In genomic region chr3:15861163-15861562, GRCh38 we compare ENCODE assay signal across 10 cellular contexts.
DNase-seq lines count a peak whose midpoint lies in the region; ATAC-seq, FAIRE-seq and TF ChIP-seq lines count a peak whose summit lies in the region.
"Had no signal": no experiment of that assay in that cellular context is flagged by ENCODE, and none has a peak within 500 bp of the region (broad histone marks: within the 10 kb centered on the region; RNA-seq: fewer than 3 reads in every experiment).

No MANE protein-coding gene starts in this region.

- 77 to 85% methylated on average over 4 of the region's 4 CpGs for WGBS in GM23248 (ENCODE audit: low coverage in 1 of 2, low lambda C conversion rate in 2 of 2, missing lambda C conversion rate in 2 of 2), 2 experiments
- 56% methylated on average over 4 of the region's 4 CpGs for WGBS in hepatocyte (ENCODE audit: low lambda C conversion rate, missing lambda C conversion rate)

- H3K4me1 ChIP-seq in GM23248 (ENCODE audit: insufficient read depth): peaks cover 6% of the 10 kb centered on the region; the same call in 1 of the 2 replicates
- no peaks in the 10 kb centered on the region for H3K4me1 ChIP-seq in hepatocyte (ENCODE audit: insufficient read depth)

- CTCF ChIA-PET in WTC11 (lab: Charles Lee): interaction anchor here (0.7 to 1.6 kb wide), 2 partner anchors 113 to 1476 kb away, joined by 3 read pairs; no protein-coding TSS in a partner anchor

- H3K4me3 Mint-ChIP-seq in WTC11: peak overlapping the region; percentile 80

- in situ Hi-C loops in ACHN (cut with HindIII; ENCODE audit: low pct_ligation_motif_present, low pct_unique_long_range_greater_than_20kb, low sequenced_read_pairs): no loop called here
- in situ Hi-C loops in GM23248 (cut with MboI): no loop called here

- peak overlapping the region; percentile 92 for H3K4me2 ChIP-seq in GM23248 (ENCODE audit: unreplicated experiment)
- H3K4me2 ChIP-seq in hepatocyte: peak overlapping the region; percentile 84

- H3K27me3 ChIP-seq in GM23248 (replicated peaks; ENCODE audit: insufficient read depth) (no peaks in the 10 kb centered on the region), hepatocyte (no peaks in the 10 kb centered on the region)

- no peak for TF ChIP-seq CTCF in WTC11 (IDR thresholded peaks at IDR 0.05)
- TF ChIP-seq CTCF in hepatocyte (IDR thresholded peaks at IDR 0.05; ENCODE audit: poor library complexity): no peak

- FAIRE-seq in frontal cortex (lab: Jason Lieb, UNC): no peak
- FAIRE-seq: small intestine had no signal

- H3K9me3 Mint-ChIP-seq in WTC11: peaks cover 7% of the 10 kb centered on the region; the same call in 1 of the 2 replicates

- H3K27me3 Mint-ChIP-seq in WTC11 (ENCODE audit: low read depth): no peaks in the 10 kb centered on the region; the same call in 1 of the 2 replicates

- H3K9me3 ChIP-seq in GM23248 (ENCODE audit: low read depth) (no peaks in the 10 kb centered on the region), hepatocyte (ENCODE audit: low read depth) (no peaks in the 10 kb centered on the region)

- ATAC-seq in WTC11 (no peak), GM19397 (IDR thresholded peaks at IDR 0.05; ENCODE audit: unreplicated experiment) (no peak), GM18907 (IDR thresholded peaks at IDR 0.05; ENCODE audit: unreplicated experiment) (no peak)

- POLR2A ChIA-PET in WTC11 (lab: Charles Lee): interaction anchor here (0.5 to 1.5 kb wide), 2 partner anchors 33 to 221 kb away, joined by 5 to 6 read pairs; no protein-coding TSS in a partner anchor

- H3K79me2 ChIP-seq in GM23248 (ENCODE audit: insufficient read depth): peaks cover 29% of the 10 kb centered on the region
- peaks cover 23% of the 10 kb centered on the region for H3K79me2 ChIP-seq in hepatocyte

- no peaks in the 10 kb centered on the region for H3K9me2 ChIP-seq in GM23248 (ENCODE audit: insufficient read depth)
- H3K9me2 ChIP-seq in hepatocyte (replicated peaks; ENCODE audit: insufficient read depth): no peaks in the 10 kb centered on the region

- DNase-seq in ACHN (peak; percentile 8), GM23248 (no peak), WTC11 (ENCODE audit: low spot score) (no peak), hepatocyte (ENCODE audit: low spot score) (no peak), frontal cortex (ENCODE audit: low spot score in 2 of 2) (no peak), NK-92 (lab: John Stamatoyannopoulos, UW; ENCODE audit: unreplicated experiment) (no peak)
- DNase-seq: NCI-H345 had no signal

- H3K4me3 ChIP-seq in GM23248 (peak overlapping the region; percentile 98), hepatocyte (no peak overlapping the region)

- no peak overlapping the region for H3K27ac Mint-ChIP-seq in WTC11

- peak overlapping the region; percentile 90 for H2AFZ ChIP-seq in GM23248
- H2AFZ ChIP-seq in hepatocyte: peak overlapping the region; percentile 65

- peaks cover 32% of the 10 kb centered on the region for H3K4me1 Mint-ChIP-seq in WTC11

- 0 out of 2 replicates have a peak, but pooled peaks cover 11% of the 10 kb centered on the region for H3F3A ChIP-seq in GM23248 (ENCODE audit: insufficient read depth)

- H3K36me3 ChIP-seq in GM23248 (ENCODE audit: low read depth): no peaks in the 10 kb centered on the region
- no peaks in the 10 kb centered on the region for H3K36me3 ChIP-seq in hepatocyte (replicated peaks; ENCODE audit: insufficient read depth, low read depth)

- no peaks in the 10 kb centered on the region for H4K20me1 ChIP-seq in GM23248 (ENCODE audit: insufficient read depth)
- H4K20me1 ChIP-seq in hepatocyte (ENCODE audit: insufficient read depth, poor library complexity, severe bottlenecking): peaks cover 4% of the 10 kb centered on the region

- peak overlapping the region; percentile 80; the same call in 1 of the 2 replicates for H3K9ac ChIP-seq in GM23248

- H3K36me3 Mint-ChIP-seq in WTC11: peaks cover 7% of the 10 kb centered on the region

- H3K27ac ChIP-seq in GM23248: no peak overlapping the region
- no peak overlapping the region for H3K27ac ChIP-seq in hepatocyte

TF ChIP-seq in WTC11, 78 proteins besides CTCF, POLR2A, EP300 and RAD21:
- TF ChIP-seq ZNF425 (CRISPR knock-in tag; conservative IDR thresholded peaks at IDR 0.05): no peak
- no peak for TF ChIP-seq MYBL2 (CRISPR knock-in tag; IDR thresholded peaks at IDR 0.05)
- no peak for TF ChIP-seq SOX15 (CRISPR knock-in tag; IDR thresholded peaks at IDR 0.05)
- no peak for TF ChIP-seq IRF2 (CRISPR knock-in tag; IDR thresholded peaks at IDR 0.05; ENCODE audit: borderline replicate concordance, low read depth)
- TF ChIP-seq ERG (CRISPR knock-in tag; IDR thresholded peaks at IDR 0.05): no peak
- TF ChIP-seq JAZF1 (CRISPR knock-in tag; IDR thresholded peaks at IDR 0.05): no peak
- TF ChIP-seq, protein P1, sequence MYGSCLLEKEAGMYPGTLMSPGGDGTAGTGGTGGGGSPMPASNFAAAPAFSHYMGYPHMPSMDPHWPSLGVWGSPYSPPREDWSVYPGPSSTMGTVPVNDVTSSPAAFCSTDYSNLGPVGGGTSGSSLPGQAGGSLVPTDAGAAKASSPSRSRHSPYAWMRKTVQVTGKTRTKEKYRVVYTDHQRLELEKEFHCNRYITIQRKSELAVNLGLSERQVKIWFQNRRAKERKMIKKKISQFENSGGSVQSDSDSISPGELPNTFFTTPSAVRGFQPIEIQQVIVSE (CRISPR knock-in tag; IDR thresholded peaks at IDR 0.05; ENCODE audit: borderline replicate concordance): no peak
- TF ChIP-seq ZNF138 (CRISPR knock-in tag; conservative IDR thresholded peaks at IDR 0.05): no peak
- no peak for TF ChIP-seq NFE2L1 (CRISPR knock-in tag; IDR thresholded peaks at IDR 0.05)
- TF ChIP-seq, protein P2, sequence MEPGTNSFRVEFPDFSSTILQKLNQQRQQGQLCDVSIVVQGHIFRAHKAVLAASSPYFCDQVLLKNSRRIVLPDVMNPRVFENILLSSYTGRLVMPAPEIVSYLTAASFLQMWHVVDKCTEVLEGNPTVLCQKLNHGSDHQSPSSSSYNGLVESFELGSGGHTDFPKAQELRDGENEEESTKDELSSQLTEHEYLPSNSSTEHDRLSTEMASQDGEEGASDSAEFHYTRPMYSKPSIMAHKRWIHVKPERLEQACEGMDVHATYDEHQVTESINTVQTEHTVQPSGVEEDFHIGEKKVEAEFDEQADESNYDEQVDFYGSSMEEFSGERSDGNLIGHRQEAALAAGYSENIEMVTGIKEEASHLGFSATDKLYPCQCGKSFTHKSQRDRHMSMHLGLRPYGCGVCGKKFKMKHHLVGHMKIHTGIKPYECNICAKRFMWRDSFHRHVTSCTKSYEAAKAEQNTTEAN (CRISPR knock-in tag; IDR thresholded peaks at IDR 0.05): no peak
- TF ChIP-seq SMAD3 (CRISPR knock-in tag; IDR thresholded peaks at IDR 0.05; ENCODE audit: borderline replicate concordance): no peak
- TF ChIP-seq ATF1 (CRISPR knock-in tag; IDR thresholded peaks at IDR 0.05): no peak
- TF ChIP-seq RORB (CRISPR knock-in tag; IDR thresholded peaks at IDR 0.05): no peak
- no peak for TF ChIP-seq RELA (CRISPR knock-in tag; IDR thresholded peaks at IDR 0.05; ENCODE audit: borderline replicate concordance)
